ENCODE assay signal across 8 cellular contexts in genomic region chr6:119856136-119856535, GRCh38.
DNase-seq lines count a peak whose midpoint lies in the region; ATAC-seq and TF ChIP-seq lines count a peak whose summit lies in the region.

No MANE protein-coding gene starts in this region.

- ATAC-seq in HG03521 (IDR thresholded peaks at IDR 0.05; ENCODE audit: unreplicated experiment) (peak; percentile 56), GM18873 (IDR thresholded peaks at IDR 0.05; ENCODE audit: low FRiP score, unreplicated experiment) (no peak)
- peak; percentile 85 to 98 for ATAC-seq in activated naive CD4-positive, alpha-beta T cell treated with anti-CD3 and anti-CD28 coated beads, Interleukin-2, amount 50 U/mL, for 72 hours

- H3K4me3 Mint-ChIP-seq in stimulated activated naive CD8-positive, alpha-beta T cell treated with anti-CD3 and anti-CD28 coated beads, Interleukin-15, Interleukin-2, amounts not matched to agents 100 ng/mL and 50 ng/mL, for 24 hours: peak overlapping the region; percentile 9
- no peak overlapping the region for H3K4me3 Mint-ChIP-seq in HFFc6

- no peaks in the 10 kb centered on the region for H3K36me3 Mint-ChIP-seq in activated naive CD4-positive, alpha-beta T cell treated with anti-CD3 and anti-CD28 coated beads, Interleukin-2, amount 50 U/mL, for 72 hours
- H3K36me3 Mint-ChIP-seq in stimulated activated naive CD8-positive, alpha-beta T cell treated with anti-CD3 and anti-CD28 coated beads, Interleukin-15, Interleukin-2, amounts not matched to agents 100 ng/mL and 50 ng/mL, for 24 hours (ENCODE audit: low read depth): no peaks in the 10 kb centered on the region
- peaks cover 5% of the 10 kb centered on the region; the same call in 1 of the 2 replicates for H3K36me3 Mint-ChIP-seq in HFFc6 (ENCODE audit: low read depth)

- H3K9me3 Mint-ChIP-seq in activated naive CD4-positive, alpha-beta T cell treated with anti-CD3 and anti-CD28 coated beads, Interleukin-2, amount 50 U/mL, for 72 hours: no peaks in the 10 kb centered on the region
- H3K9me3 Mint-ChIP-seq in stimulated activated naive CD8-positive, alpha-beta T cell treated with anti-CD3 and anti-CD28 coated beads, Interleukin-15, Interleukin-2, amounts not matched to agents 100 ng/mL and 50 ng/mL, for 24 hours: no peaks in the 10 kb centered on the region
- peaks cover 41% of the 10 kb centered on the region for H3K9me3 Mint-ChIP-seq in HFFc6

- H3K27ac Mint-ChIP-seq in activated naive CD4-positive, alpha-beta T cell treated with anti-CD3 and anti-CD28 coated beads, Interleukin-2, amount 50 U/mL, for 72 hours: peak overlapping the region in 1 of 2 donors; percentile 76
- H3K27ac Mint-ChIP-seq in stimulated activated naive CD8-positive, alpha-beta T cell treated with anti-CD3 and anti-CD28 coated beads, Interleukin-15, Interleukin-2, amounts not matched to agents 100 ng/mL and 50 ng/mL, for 24 hours: peak overlapping the region; percentile 18
- H3K27ac Mint-ChIP-seq in HFFc6: no peak overlapping the region

- DNase-seq in activated naive CD4-positive, alpha-beta T cell treated with Interleukin-2 at 50 U/mL for 16 hours: peak; percentile 10
- DNase-seq in activated naive CD4-positive, alpha-beta T cell (lab: John Stamatoyannopoulos, UW): no peak
- DNase-seq in activated naive CD4-positive, alpha-beta T cell treated with anti-CD3 and anti-CD28 coated beads, Interleukin-2, amount 50 U/mL, for 72 hours (ENCODE audit: low spot score in 2 of 2): no peak
- DNase-seq in NCI-H69 (lab: John Stamatoyannopoulos, UW): no peak
- no peak for DNase-seq in HFFc6

- TF ChIP-seq CTCF in HFFc6 (IDR thresholded peaks at IDR 0.05): no peak

- H3K4me1 Mint-ChIP-seq in stimulated activated naive CD8-positive, alpha-beta T cell treated with anti-CD3 and anti-CD28 coated beads, Interleukin-15, Interleukin-2, amounts not matched to agents 100 ng/mL and 50 ng/mL, for 24 hours (ENCODE audit: low read depth): peaks cover 10% of the 10 kb centered on the region
- H3K4me1 Mint-ChIP-seq in HFFc6 (ENCODE audit: low read depth): no peaks in the 10 kb centered on the region

- peaks cover 8% of the 10 kb centered on the region for H3K27me3 Mint-ChIP-seq in stimulated activated naive CD8-positive, alpha-beta T cell treated with anti-CD3 and anti-CD28 coated beads, Interleukin-15, Interleukin-2, amounts not matched to agents 100 ng/mL and 50 ng/mL, for 24 hours
- H3K27me3 Mint-ChIP-seq in HFFc6 (ENCODE audit: insufficient read depth): no peaks in the 10 kb centered on the region
